ENCODE assay signal across 12 cellular contexts in the genomic region with DNA sequence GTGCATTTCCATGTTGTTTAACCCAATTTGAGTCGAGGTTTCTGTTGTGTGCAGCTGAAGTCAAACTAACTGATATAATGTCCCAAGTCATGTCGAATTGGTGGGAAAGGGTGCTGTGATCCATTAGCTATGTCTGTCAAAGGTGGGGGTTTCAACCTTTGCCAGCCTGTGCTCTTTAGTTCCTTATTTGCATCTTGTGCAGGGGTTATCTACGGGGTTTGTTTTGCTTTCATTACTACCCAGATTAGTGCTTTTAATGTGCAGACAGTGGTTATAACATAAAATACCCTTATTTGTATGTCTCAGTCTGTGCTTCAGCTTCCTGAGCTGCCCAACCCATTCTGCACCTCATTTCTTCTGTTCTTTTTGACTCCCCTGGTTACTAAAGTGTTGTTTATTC.
DNase-seq lines count a peak whose midpoint lies in the region; ATAC-seq and TF ChIP-seq lines count a peak whose summit lies in the region.
"Had no signal": no experiment of that assay in that cellular context is flagged by ENCODE, and none has a peak within 500 bp of the region (broad histone marks: within the 10 kb centered on the region; RNA-seq: fewer than 3 reads in every experiment).

No MANE protein-coding gene starts in this region.

- H3K9me3 ChIP-seq in testis: no peaks in the 10 kb centered on the region
- H3K9me3 ChIP-seq: BLaER1 treated with 17β-estradiol and CSF1 and Interleukin-3, amounts not matched to agents 10 nM and 100 nM; MG63 had no signal

- H3K36me3 ChIP-seq in testis (ENCODE audit: low read depth, missing control alignments): no peaks in the 10 kb centered on the region
- H3K36me3 ChIP-seq: BLaER1 treated with 17β-estradiol and CSF1 and Interleukin-3, amounts not matched to agents 10 nM and 100 nM; MG63 had no signal

- H3K4me3 Mint-ChIP-seq in HFFc6: no peak overlapping the region

- no peaks in the 10 kb centered on the region for H3K27me3 ChIP-seq in testis
- H3K27me3 ChIP-seq: BLaER1 treated with 17β-estradiol and CSF1 and Interleukin-3, amounts not matched to agents 10 nM and 100 nM; MG63 had no signal

- TF ChIP-seq CTCF in GM12865 (IDR thresholded peaks at IDR 0.05; ENCODE audit: insufficient read depth, low read depth, low read length, missing control alignments) (no peak), HFFc6 (IDR thresholded peaks at IDR 0.05) (no peak), testis (IDR thresholded peaks at IDR 0.05) (no peak)

- intact Hi-C loops in testis (cut with DNase I; ENCODE audit: low total_unique reads): loop anchor here (10.0 kb wide), 1 partner anchor 475 kb away; no protein-coding TSS in a partner anchor

- peaks cover 4% of the 10 kb centered on the region; the same call in 1 of the 2 replicates for H3K9me3 Mint-ChIP-seq in HFFc6

- 82 to 85% methylated on average over 3 of the region's 3 CpGs for WGBS in testis, 2 donors

- H3K4me3 ChIP-seq in GM12865 (ENCODE audit: low read depth, low read length): peak overlapping the region; percentile 13
- H3K4me3 ChIP-seq in testis: no peak overlapping the region
- H3K4me3 ChIP-seq: BLaER1 treated with 17β-estradiol and CSF1 and Interleukin-3, amounts not matched to agents 10 nM and 100 nM; MG63 had no signal

- DNase-seq in GM12865 (ENCODE audit: low read depth) (peak; percentile 69), HFFc6 (no peak), AML-193 (lab: John Stamatoyannopoulos, UW) (no peak), testis (no peak)
- DNase-seq: activated CD4-positive, alpha-beta T cell treated with anti-CD3 and anti-CD28 coated beads, Interleukin-2, amount 50 U/mL, for 48 hours; MG63 had no signal

- no peaks in the 10 kb centered on the region for H3K36me3 Mint-ChIP-seq in HFFc6 (ENCODE audit: low read depth)

- peaks cover 1% of the 10 kb centered on the region; the same call in 1 of the 2 replicates for H3K27me3 Mint-ChIP-seq in HFFc6 (ENCODE audit: insufficient read depth)

- ATAC-seq in GM19328 (IDR thresholded peaks at IDR 0.05; ENCODE audit: unreplicated experiment): peak; percentile 55
- ATAC-seq in HG02840 (IDR thresholded peaks at IDR 0.05; ENCODE audit: low FRiP score, unreplicated experiment): peak; percentile 78
- peak; percentile 63 for ATAC-seq in HG03571 (IDR thresholded peaks at IDR 0.05; ENCODE audit: unreplicated experiment)
- ATAC-seq in SK-N-SH treated with all-trans-retinoic acid at 6 μM for 48 hours: no peak
- ATAC-seq: Panc1 had no signal

- H3K27ac Mint-ChIP-seq in HFFc6: no peak overlapping the region

- no peaks in the 10 kb centered on the region for H3K4me1 Mint-ChIP-seq in HFFc6 (ENCODE audit: low read depth)

- TF ChIP-seq POLR2A in testis (IDR thresholded peaks at IDR 0.05): no peak

- H3K27ac ChIP-seq in testis: no peak overlapping the region
- H3K27ac ChIP-seq: BLaER1 treated with 17β-estradiol and CSF1 and Interleukin-3, amounts not matched to agents 10 nM and 100 nM had no signal

- H3K4me1 ChIP-seq in testis: no peaks in the 10 kb centered on the region

TF ChIP-seq in SK-N-SH treated with all-trans-retinoic acid at 6 μM for 48 hours, 23 proteins besides CTCF, POLR2A, EP300 and RAD21:
- no peak for TF ChIP-seq SNAI2 (CRISPR knock-in tag; IDR thresholded peaks at IDR 0.05)
- TF ChIP-seq, protein P1, sequence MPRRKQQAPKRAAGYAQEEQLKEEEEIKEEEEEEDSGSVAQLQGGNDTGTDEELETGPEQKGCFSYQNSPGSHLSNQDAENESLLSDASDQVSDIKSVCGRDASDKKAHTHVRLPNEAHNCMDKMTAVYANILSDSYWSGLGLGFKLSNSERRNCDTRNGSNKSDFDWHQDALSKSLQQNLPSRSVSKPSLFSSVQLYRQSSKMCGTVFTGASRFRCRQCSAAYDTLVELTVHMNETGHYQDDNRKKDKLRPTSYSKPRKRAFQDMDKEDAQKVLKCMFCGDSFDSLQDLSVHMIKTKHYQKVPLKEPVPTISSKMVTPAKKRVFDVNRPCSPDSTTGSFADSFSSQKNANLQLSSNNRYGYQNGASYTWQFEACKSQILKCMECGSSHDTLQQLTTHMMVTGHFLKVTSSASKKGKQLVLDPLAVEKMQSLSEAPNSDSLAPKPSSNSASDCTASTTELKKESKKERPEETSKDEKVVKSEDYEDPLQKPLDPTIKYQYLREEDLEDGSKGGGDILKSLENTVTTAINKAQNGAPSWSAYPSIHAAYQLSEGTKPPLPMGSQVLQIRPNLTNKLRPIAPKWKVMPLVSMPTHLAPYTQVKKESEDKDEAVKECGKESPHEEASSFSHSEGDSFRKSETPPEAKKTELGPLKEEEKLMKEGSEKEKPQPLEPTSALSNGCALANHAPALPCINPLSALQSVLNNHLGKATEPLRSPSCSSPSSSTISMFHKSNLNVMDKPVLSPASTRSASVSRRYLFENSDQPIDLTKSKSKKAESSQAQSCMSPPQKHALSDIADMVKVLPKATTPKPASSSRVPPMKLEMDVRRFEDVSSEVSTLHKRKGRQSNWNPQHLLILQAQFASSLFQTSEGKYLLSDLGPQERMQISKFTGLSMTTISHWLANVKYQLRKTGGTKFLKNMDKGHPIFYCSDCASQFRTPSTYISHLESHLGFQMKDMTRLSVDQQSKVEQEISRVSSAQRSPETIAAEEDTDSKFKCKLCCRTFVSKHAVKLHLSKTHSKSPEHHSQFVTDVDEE (CRISPR knock-in tag; IDR thresholded peaks at IDR 0.05): no peak
- no peak for TF ChIP-seq TCF4 (CRISPR knock-in tag; IDR thresholded peaks at IDR 0.05; ENCODE audit: borderline replicate concordance)
- no peak for TF ChIP-seq GLIS3 (CRISPR knock-in tag; IDR thresholded peaks at IDR 0.05)
- TF ChIP-seq, protein P2, sequence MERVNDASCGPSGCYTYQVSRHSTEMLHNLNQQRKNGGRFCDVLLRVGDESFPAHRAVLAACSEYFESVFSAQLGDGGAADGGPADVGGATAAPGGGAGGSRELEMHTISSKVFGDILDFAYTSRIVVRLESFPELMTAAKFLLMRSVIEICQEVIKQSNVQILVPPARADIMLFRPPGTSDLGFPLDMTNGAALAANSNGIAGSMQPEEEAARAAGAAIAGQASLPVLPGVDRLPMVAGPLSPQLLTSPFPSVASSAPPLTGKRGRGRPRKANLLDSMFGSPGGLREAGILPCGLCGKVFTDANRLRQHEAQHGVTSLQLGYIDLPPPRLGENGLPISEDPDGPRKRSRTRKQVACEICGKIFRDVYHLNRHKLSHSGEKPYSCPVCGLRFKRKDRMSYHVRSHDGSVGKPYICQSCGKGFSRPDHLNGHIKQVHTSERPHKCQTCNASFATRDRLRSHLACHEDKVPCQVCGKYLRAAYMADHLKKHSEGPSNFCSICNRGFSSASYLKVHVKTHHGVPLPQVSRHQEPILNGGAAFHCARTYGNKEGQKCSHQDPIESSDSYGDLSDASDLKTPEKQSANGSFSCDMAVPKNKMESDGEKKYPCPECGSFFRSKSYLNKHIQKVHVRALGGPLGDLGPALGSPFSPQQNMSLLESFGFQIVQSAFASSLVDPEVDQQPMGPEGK (CRISPR knock-in tag; IDR thresholded peaks at IDR 0.05; ENCODE audit: borderline replicate concordance): no peak
- no peak for TF ChIP-seq ZNF565 (CRISPR knock-in tag; conservative IDR thresholded peaks at IDR 0.05; ENCODE audit: low read depth)
- no peak for TF ChIP-seq CSDC2 (CRISPR knock-in tag; IDR thresholded peaks at IDR 0.05)
- TF ChIP-seq PPARA (CRISPR knock-in tag; IDR thresholded peaks at IDR 0.05; ENCODE audit: borderline replicate concordance): no peak
- TF ChIP-seq TOX (CRISPR knock-in tag; IDR thresholded peaks at IDR 0.05; ENCODE audit: borderline replicate concordance): no peak
- TF ChIP-seq, protein P3, sequence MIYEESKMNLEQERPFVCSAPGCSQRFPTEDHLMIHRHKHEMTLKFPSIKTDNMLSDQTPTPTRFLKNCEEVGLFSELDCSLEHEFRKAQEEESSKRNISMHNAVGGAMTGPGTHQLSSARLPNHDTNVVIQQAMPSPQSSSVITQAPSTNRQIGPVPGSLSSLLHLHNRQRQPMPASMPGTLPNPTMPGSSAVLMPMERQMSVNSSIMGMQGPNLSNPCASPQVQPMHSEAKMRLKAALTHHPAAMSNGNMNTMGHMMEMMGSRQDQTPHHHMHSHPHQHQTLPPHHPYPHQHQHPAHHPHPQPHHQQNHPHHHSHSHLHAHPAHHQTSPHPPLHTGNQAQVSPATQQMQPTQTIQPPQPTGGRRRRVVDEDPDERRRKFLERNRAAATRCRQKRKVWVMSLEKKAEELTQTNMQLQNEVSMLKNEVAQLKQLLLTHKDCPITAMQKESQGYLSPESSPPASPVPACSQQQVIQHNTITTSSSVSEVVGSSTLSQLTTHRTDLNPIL (CRISPR knock-in tag; IDR thresholded peaks at IDR 0.05; ENCODE audit: low read depth): no peak
- TF ChIP-seq BACH2 (CRISPR knock-in tag; IDR thresholded peaks at IDR 0.05; ENCODE audit: borderline replicate concordance): no peak
- TF ChIP-seq, protein P4, sequence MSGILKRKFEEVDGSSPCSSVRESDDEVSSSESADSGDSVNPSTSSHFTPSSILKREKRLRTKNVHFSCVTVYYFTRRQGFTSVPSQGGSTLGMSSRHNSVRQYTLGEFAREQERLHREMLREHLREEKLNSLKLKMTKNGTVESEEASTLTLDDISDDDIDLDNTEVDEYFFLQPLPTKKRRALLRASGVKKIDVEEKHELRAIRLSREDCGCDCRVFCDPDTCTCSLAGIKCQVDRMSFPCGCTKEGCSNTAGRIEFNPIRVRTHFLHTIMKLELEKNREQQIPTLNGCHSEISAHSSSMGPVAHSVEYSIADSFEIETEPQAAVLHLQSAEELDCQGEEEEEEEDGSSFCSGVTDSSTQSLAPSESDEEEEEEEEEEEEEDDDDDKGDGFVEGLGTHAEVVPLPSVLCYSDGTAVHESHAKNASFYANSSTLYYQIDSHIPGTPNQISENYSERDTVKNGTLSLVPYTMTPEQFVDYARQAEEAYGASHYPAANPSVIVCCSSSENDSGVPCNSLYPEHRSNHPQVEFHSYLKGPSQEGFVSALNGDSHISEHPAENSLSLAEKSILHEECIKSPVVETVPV (CRISPR knock-in tag; IDR thresholded peaks at IDR 0.05): no peak
- TF ChIP-seq, protein P5, sequence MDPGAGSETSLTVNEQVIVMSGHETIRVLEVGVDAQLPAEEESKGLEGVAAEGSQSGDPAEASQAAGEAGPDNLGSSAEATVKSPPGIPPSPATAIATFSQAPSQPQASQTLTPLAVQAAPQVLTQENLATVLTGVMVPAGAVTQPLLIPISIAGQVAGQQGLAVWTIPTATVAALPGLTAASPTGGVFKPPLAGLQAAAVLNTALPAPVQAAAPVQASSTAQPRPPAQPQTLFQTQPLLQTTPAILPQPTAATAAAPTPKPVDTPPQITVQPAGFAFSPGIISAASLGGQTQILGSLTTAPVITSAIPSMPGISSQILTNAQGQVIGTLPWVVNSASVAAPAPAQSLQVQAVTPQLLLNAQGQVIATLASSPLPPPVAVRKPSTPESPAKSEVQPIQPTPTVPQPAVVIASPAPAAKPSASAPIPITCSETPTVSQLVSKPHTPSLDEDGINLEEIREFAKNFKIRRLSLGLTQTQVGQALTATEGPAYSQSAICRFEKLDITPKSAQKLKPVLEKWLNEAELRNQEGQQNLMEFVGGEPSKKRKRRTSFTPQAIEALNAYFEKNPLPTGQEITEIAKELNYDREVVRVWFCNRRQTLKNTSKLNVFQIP (CRISPR knock-in tag; IDR thresholded peaks at IDR 0.05; ENCODE audit: borderline replicate concordance, low read depth): no peak
TF ChIP-seq in SK-N-SH treated with all-trans-retinoic acid at 6 μM for 48 hours: peak in this region for 0.
